Comparison of ENCODE assay signal across 19 cellular contexts in genomic region chr15:76418352-76419140, GRCh38.
DNase-seq lines count a peak whose midpoint lies in the region; ATAC-seq and TF ChIP-seq lines count a peak whose summit lies in the region.
"Had no signal": no experiment of that assay in that cellular context is flagged by ENCODE, and none has a peak within 500 bp of the region (broad histone marks: within the 10 kb centered on the region; RNA-seq: fewer than 3 reads in every experiment).

No MANE protein-coding gene starts in this region.

- CTCF ChIA-PET in Panc1 (lab: Charles Lee) (no interaction called here), Caco-2 (lab: Charles Lee) (no interaction called here)

- H3K9me3 ChIP-seq in Panc1 (ENCODE audit: control insufficient read depth, insufficient read depth, low read depth, low read length): no peaks in the 10 kb centered on the region
- peaks cover 2% of the 10 kb centered on the region for H3K9me3 ChIP-seq in trophoblast cell (ENCODE audit: insufficient read depth, low read depth, low read length)
- H3K9me3 ChIP-seq in Caco-2: no peaks in the 10 kb centered on the region
- H3K9me3 ChIP-seq: BE2C had no signal

- H3K79me1 ChIP-seq in trophoblast cell (ENCODE audit: low read length) (no peaks in the 10 kb centered on the region), mesendoderm (ENCODE audit: low read length) (no peaks in the 10 kb centered on the region)

- no peaks in the 10 kb centered on the region for H3K27me3 Mint-ChIP-seq in Caco-2 (ENCODE audit: insufficient read depth, unreplicated experiment)
- H3K27me3 Mint-ChIP-seq: IgD-negative memory B cell had no signal

- H3K23ac ChIP-seq in trophoblast cell (ENCODE audit: low read length) (no peak overlapping the region), mesendoderm (ENCODE audit: low read length) (no peak overlapping the region)

- ATAC-seq in Panc1 (peak; percentile 51; the same call in 1 of the 2 replicates), GM19035 (IDR thresholded peaks at IDR 0.05; ENCODE audit: unreplicated experiment) (no peak)

- DNase-seq in ELF-1 (ENCODE audit: low read depth, low spot score) (peak; percentile 34), Panc1 (ENCODE audit: low read depth, low spot score) (no peak), epithelial cell of prostate (ENCODE audit: low read depth, low spot score) (peak; percentile 22), trophoblast cell (peak; percentile 62 to 81), mesendoderm (no peak), Caco-2 (no peak), erythroblast (lab: John Stamatoyannopoulos, UW) (no peak)
- DNase-seq: BE2C, DMS79 treated with DMSO at 0.1 percent for 48 hours, Karpas-422, NCI-H1048, NCI-H1417 treated with DMSO at 0.1 percent for 48 hours, NCI-H187, NCI-H446, NCI-H526 treated with DMSO at 0.1 percent for 48 hours, SHP77 treated with DMSO at 0.1 percent for 48 hours had no signal

- peaks cover 1% of the 10 kb centered on the region for H3K4me1 Mint-ChIP-seq in Caco-2 (ENCODE audit: low read depth, unreplicated experiment)
- H3K4me1 Mint-ChIP-seq: IgD-negative memory B cell had no signal

- no peak overlapping the region for H4K91ac ChIP-seq in trophoblast cell (ENCODE audit: low read depth, low read length)

- in situ Hi-C loops in Panc1 (cut with HindIII; ENCODE audit: low pct_unique_long_range_greater_than_20kb, low sequenced_read_pairs): no loop called here

- TF ChIP-seq CTCF in Panc1 (IDR thresholded peaks at IDR 0.05) (no peak), Caco-2 (IDR thresholded peaks at IDR 0.05; ENCODE audit: insufficient read depth in 1 of 2, low read depth in 1 of 2, low read length in 1 of 2, severe bottlenecking in 1 of 2, unreplicated experiment in 1 of 2) (no peak)

- no peak overlapping the region for H3K4ac ChIP-seq in trophoblast cell (ENCODE audit: low read depth, low read length)
- no peak overlapping the region for H3K4ac ChIP-seq in mesendoderm (ENCODE audit: low read depth, low read length)

- H3K27ac ChIP-seq in Panc1 (ENCODE audit: low read length): no peak overlapping the region
- no peak overlapping the region for H3K27ac ChIP-seq in epithelial cell of prostate
- H3K27ac ChIP-seq in trophoblast cell (ENCODE audit: low read depth, low read length): no peak overlapping the region
- no peak overlapping the region for H3K27ac ChIP-seq in mesendoderm (ENCODE audit: low read depth, low read length)
- H3K27ac ChIP-seq: SK-N-MC had no signal

- intact Hi-C loops in Panc1 (cut with micrococcal nuclease; ENCODE audit: unreplicated experiment): no loop called here
- intact Hi-C loops in Caco-2 (cut with micrococcal nuclease; ENCODE audit: unreplicated experiment): no loop called here

- no peak overlapping the region for H2BK12ac ChIP-seq in trophoblast cell (ENCODE audit: low read length)

- H3K36me3 ChIP-seq in Panc1 (ENCODE audit: control insufficient read depth, insufficient read depth, low read length) (no peaks in the 10 kb centered on the region), trophoblast cell (ENCODE audit: control insufficient read depth in 1 of 2, insufficient read depth in 2 of 2, low read length in 2 of 2) (no peaks in the 10 kb centered on the region), mesendoderm (ENCODE audit: control insufficient read depth, insufficient read depth, low read length) (no peaks in the 10 kb centered on the region), Caco-2 (ENCODE audit: control insufficient read depth, insufficient read depth, low read length) (no peaks in the 10 kb centered on the region)
- H3K36me3 ChIP-seq: BE2C had no signal

- H3K27me3 ChIP-seq in Panc1 (ENCODE audit: control insufficient read depth, insufficient read depth, low read length): no peaks in the 10 kb centered on the region
- no peaks in the 10 kb centered on the region for H3K27me3 ChIP-seq in trophoblast cell (ENCODE audit: insufficient read depth, low read length)
- no peaks in the 10 kb centered on the region for H3K27me3 ChIP-seq in mesendoderm (ENCODE audit: insufficient read depth, low read length, poor library complexity)
- no peaks in the 10 kb centered on the region for H3K27me3 ChIP-seq in Caco-2 (replicated peaks; ENCODE audit: control insufficient read depth, insufficient read depth, low read length)
- H3K27me3 ChIP-seq: BE2C had no signal

- no peak overlapping the region for H3K9ac ChIP-seq in trophoblast cell (ENCODE audit: low read length)
- no peak overlapping the region for H3K9ac ChIP-seq in mesendoderm (ENCODE audit: low read length)

- H3K9me3 Mint-ChIP-seq in Caco-2 (ENCODE audit: unreplicated experiment): no peaks in the 10 kb centered on the region

- no peak overlapping the region for H3K27ac Mint-ChIP-seq in Caco-2 (ENCODE audit: unreplicated experiment)
- H3K27ac Mint-ChIP-seq: IgD-negative memory B cell had no signal

- H3K36me3 Mint-ChIP-seq in Caco-2 (ENCODE audit: insufficient read depth, unreplicated experiment): no peaks in the 10 kb centered on the region

- H3K56ac ChIP-seq in mesendoderm (ENCODE audit: low read length): no peak overlapping the region

- H4K8ac ChIP-seq in trophoblast cell (ENCODE audit: low read depth, low read length) (no peak overlapping the region), mesendoderm (ENCODE audit: low read depth, low read length) (no peak overlapping the region)

- H4K5ac ChIP-seq in mesendoderm (ENCODE audit: low read length): no peak overlapping the region

- no peak overlapping the region for H3K18ac ChIP-seq in trophoblast cell (ENCODE audit: low read length)
- H3K18ac ChIP-seq in mesendoderm (ENCODE audit: low read length): no peak overlapping the region

- H2AK5ac ChIP-seq in trophoblast cell (ENCODE audit: low read length): no peak overlapping the region
- H2AK5ac ChIP-seq in mesendoderm (ENCODE audit: low read length): no peak overlapping the region

- POLR2A ChIA-PET in Panc1 (lab: Charles Lee): no interaction called here
- POLR2A ChIA-PET in Caco-2 (lab: Charles Lee): no interaction called here

- H2BK5ac ChIP-seq in trophoblast cell (ENCODE audit: low read depth, low read length, poor library complexity) (no peak overlapping the region), mesendoderm (ENCODE audit: low read length) (no peak overlapping the region)

- H3K4me3 ChIP-seq in Panc1 (ENCODE audit: low read depth in 2 of 2, low read length in 2 of 2) (no peak overlapping the region), trophoblast cell (ENCODE audit: low read depth, low read length) (no peak overlapping the region), mesendoderm (ENCODE audit: low read length) (no peak overlapping the region), Caco-2 (ENCODE audit: low read depth, low read length) (no peak overlapping the region)
- H3K4me3 ChIP-seq: SK-N-MC had no signal

- H3K4me1 ChIP-seq in Panc1 (ENCODE audit: control insufficient read depth, insufficient read depth, low read length) (no peaks in the 10 kb centered on the region), trophoblast cell (ENCODE audit: control insufficient read depth in 1 of 2, insufficient read depth in 2 of 2, low read length in 2 of 2) (peaks cover 7% of the 10 kb centered on the region in 2 experiments), mesendoderm (ENCODE audit: control insufficient read depth, low read depth, low read length) (no peaks in the 10 kb centered on the region), Caco-2 (peaks cover 3% of the 10 kb centered on the region; the same call in 1 of the 2 replicates)
- H3K4me1 ChIP-seq: BE2C had no signal

- no peak overlapping the region for H3K14ac ChIP-seq in trophoblast cell (ENCODE audit: low read length)

- no CpG with 5 or more reads among the region's 2 CpGs for WGBS in trophoblast cell (ENCODE audit: extremely low coverage, insufficient coverage, insufficient read length)
- no CpG with 5 or more reads among the region's 2 CpGs for WGBS in mesendoderm (ENCODE audit: extremely low coverage, insufficient coverage, low lambda C conversion rate)

- no peaks in the 10 kb centered on the region for H3K79me2 ChIP-seq in trophoblast cell (ENCODE audit: control insufficient read depth, insufficient read depth, low read length, poor library complexity)
- H3K79me2 ChIP-seq in mesendoderm (ENCODE audit: control insufficient read depth, insufficient read depth, low read length): no peaks in the 10 kb centered on the region

- H2BK15ac ChIP-seq in mesendoderm (replicated peaks; ENCODE audit: low read depth): no peak overlapping the region

- H2AFZ ChIP-seq in trophoblast cell (ENCODE audit: insufficient read depth, low read length, poor library complexity): no peak overlapping the region

- no peak overlapping the region for H4K12ac ChIP-seq in trophoblast cell (ENCODE audit: low read depth, low read length)

- BruUV-seq in Panc1 (replicated peaks; lab: Mats Ljungman, UMichigan) (no TSS peak), Caco-2 (replicated peaks; lab: Mats Ljungman, UMichigan) (no TSS peak)

- no peak overlapping the region for H3K4me2 ChIP-seq in trophoblast cell (ENCODE audit: low read length)
- no peak overlapping the region for H3K4me2 ChIP-seq in mesendoderm (ENCODE audit: low read length)

- no peak for TF ChIP-seq POLR2A in erythroblast (IDR thresholded peaks at IDR 0.05; ENCODE audit: low read length)

- H2BK120ac ChIP-seq in trophoblast cell (ENCODE audit: insufficient read depth, low read length, poor library complexity) (no peak overlapping the region), mesendoderm (ENCODE audit: low read depth, low read length) (no peak overlapping the region)

- no peak overlapping the region for H3K4me3 Mint-ChIP-seq in Caco-2 (ENCODE audit: unreplicated experiment)
- H3K4me3 Mint-ChIP-seq: IgD-negative memory B cell had no signal

Comparison
In these comparisons a context has a peak if more than half of its experiments do, and no peak if none do; other contexts are left out.
1. DNase-seq: peak in ELF-1 (single experiment), epithelial cell of prostate (single experiment) and trophoblast cell (2 of 2); none in Panc1 (single experiment), mesendoderm (single experiment), Caco-2 (0 of 2) and erythroblast (0 of 2).